8 cellular contexts compared by ENCODE assay signal in genomic region chr12:13101854-13102375, GRCh38. TPM values are rescaled to one million over a fixed set of nuclear protein-coding genes. Genes with fewer than 3 reads are reported as not detected.
DNase-seq lines count a peak whose midpoint lies in the region; ATAC-seq, FAIRE-seq and TF ChIP-seq lines count a peak whose summit lies in the region.

No MANE protein-coding gene starts in this region.

- no TSS peak for BruUV-seq in PC-3 (replicated peaks; lab: Mats Ljungman, UMichigan)
- no TSS peak for BruUV-seq in HepG2 (replicated peaks; lab: Mats Ljungman, UMichigan)

- intact Hi-C loops in PC-3 (cut with micrococcal nuclease) (loop anchor here (1.0 kb wide), 1 partner anchor 25 kb away; no protein-coding TSS in a partner anchor), body of pancreas (cut with DNase I) (no loop called here), HepG2 (cut with micrococcal nuclease; ENCODE audit: unreplicated experiment) (loop anchor here (5.0 to 10.0 kb wide), 2 partner anchors 100 to 177 kb away; partner anchors contain the start of gene HEBP1)

- TF ChIP-seq RAD21 in HepG2 (CRISPR knock-in tag; IDR thresholded peaks at IDR 0.05): no peak

- H3K4me2 ChIP-seq in PC-3 (ENCODE audit: low read length): peak overlapping the region; percentile 98
- H3K4me2 ChIP-seq in HepG2 (ENCODE audit: low read depth, low read length): peak overlapping the region; percentile 81

- no peaks in the 10 kb centered on the region for H3K9me2 ChIP-seq in PC-3 (replicated peaks; ENCODE audit: low read length)

- TF ChIP-seq CTCF in PC-3 (conservative IDR thresholded peaks at IDR 0.05; ENCODE audit: low read depth, low read length): no peak
- TF ChIP-seq CTCF in body of pancreas (IDR thresholded peaks at IDR 0.05): no peak
- no peak for TF ChIP-seq CTCF in HepG2 (CRISPR knock-in tag; IDR thresholded peaks at IDR 0.05)

- H3K9me3 ChIP-seq in PC-3 (ENCODE audit: low read length): no peaks in the 10 kb centered on the region
- no peaks in the 10 kb centered on the region for H3K9me3 ChIP-seq in body of pancreas
- no peaks in the 10 kb centered on the region for H3K9me3 ChIP-seq in HepG2 (ENCODE audit: low read length)

- peak; percentile 35 for ATAC-seq in PC-3
- no peak for ATAC-seq in body of pancreas
- peak; percentile 67 for ATAC-seq in HepG2
- ATAC-seq in GM18861 (IDR thresholded peaks at IDR 0.05; ENCODE audit: unreplicated experiment): no peak

- H3K79me2 ChIP-seq in PC-3 (ENCODE audit: low read length): no peaks in the 10 kb centered on the region
- H3K79me2 ChIP-seq in HepG2 (ENCODE audit: insufficient read depth, low read length): no peaks in the 10 kb centered on the region

- H3K4me3 ChIP-seq in PC-3 (ENCODE audit: low read length) (peak overlapping the region; percentile 71), body of pancreas (no peak overlapping the region), HepG2 (replicated peaks in 1 of 3; ENCODE audit: insufficient read depth in 1 of 3, low read depth in 2 of 3, low read length in 3 of 3) (peak overlapping the region; percentile 63 to 82 (median 69); a peak in 4 of 6 replicates)

- in situ Hi-C loops in HepG2 (cut with HindIII; ENCODE audit: extremely low pct_ligation_motif_present, low pct_unique_long_range_greater_than_20kb): no loop called here

- H3K27ac ChIP-seq in PC-3 (ENCODE audit: low read length) (peak overlapping the region; percentile 99), body of pancreas (peak overlapping the region; percentile 32 to 92 (median 75)), HepG2 (ENCODE audit: extremely low read length, insufficient read depth, low read length) (no peak overlapping the region)

- no peak for TF ChIP-seq POLR2A in body of pancreas (IDR thresholded peaks at IDR 0.05)
- no peak for TF ChIP-seq POLR2A in HepG2 (IDR thresholded peaks at IDR 0.05; ENCODE audit: insufficient read depth in 1 of 2, low read depth in 2 of 2, low read length in 2 of 2)

- H3K9ac ChIP-seq in PC-3 (ENCODE audit: low read length): peak overlapping the region; percentile 97
- H3K9ac ChIP-seq in HepG2 (ENCODE audit: insufficient read depth, low read depth, low read length): peak overlapping the region; percentile 72

- H3K4me1 ChIP-seq in PC-3 (ENCODE audit: insufficient read depth, low read length): peaks cover 59% of the 10 kb centered on the region
- peaks cover 25% of the 10 kb centered on the region for H3K4me1 ChIP-seq in body of pancreas
- peaks cover 40% of the 10 kb centered on the region for H3K4me1 ChIP-seq in HepG2 (ENCODE audit: insufficient read depth, low read length)

- peaks cover 18% of the 10 kb centered on the region for H3F3A ChIP-seq in PC-3 (ENCODE audit: low read length, unreplicated experiment)

- H2AFZ ChIP-seq in PC-3 (ENCODE audit: low read length): 0 out of 2 replicates have a peak overlapping the region, but pooled peaks have one; percentile 81
- no peak overlapping the region for H2AFZ ChIP-seq in HepG2 (ENCODE audit: low read length)

- H4K20me1 ChIP-seq in PC-3 (ENCODE audit: low read length) (no peaks in the 10 kb centered on the region), HepG2 (ENCODE audit: insufficient read depth, low read length) (no peaks in the 10 kb centered on the region)

- FAIRE-seq in HepG2 (lab: Jason Lieb, UNC): peak; percentile 51

- H3K27me3 ChIP-seq in PC-3 (ENCODE audit: low read length): no peaks in the 10 kb centered on the region
- no peaks in the 10 kb centered on the region for H3K27me3 ChIP-seq in body of pancreas
- H3K27me3 ChIP-seq in HepG2 (ENCODE audit: control insufficient read depth in 1 of 2, insufficient read depth in 2 of 2, low read length in 2 of 2): peaks cover 0 to 37% of the 10 kb centered on the region in 2 experiments; a peak in 4 of 5 replicates

- WGBS in body of pancreas, 2 donors: 32 to 38% methylated on average over 9 of the region's 9 CpGs
- WGBS in HepG2 (ENCODE audit: low lambda C conversion rate): 3% methylated on average over 6 of the region's 9 CpGs

- CTCF ChIA-PET in PC-3 (lab: Charles Lee): interaction anchor here (0.6 kb wide), 1 partner anchor 68 kb away, joined by 5 read pairs; no protein-coding TSS in a partner anchor
- CTCF ChIA-PET in HepG2 (lab: Yijun Ruan, JAX; ENCODE audit: low intra/inter-chr PET ratio, low total read pairs): interaction anchor here (1.7 kb wide), 1 partner anchor 110 kb away, joined by 5 read pairs; no protein-coding TSS in a partner anchor

- POLR2A ChIA-PET in PC-3 (lab: Charles Lee; ENCODE audit: unreplicated experiment) (interaction anchor here (0.6 to 1.1 kb wide), 6 partner anchors 26 to 298 kb away, joined by 4 to 11 read pairs (median 6); no protein-coding TSS in a partner anchor), HepG2 (lab: Yijun Ruan, JAX) (no interaction called here)

- no peak for TF ChIP-seq EP300 in HepG2 (IDR thresholded peaks at IDR 0.05; ENCODE audit: low read depth in 2 of 2, low read length in 2 of 2)
- no peak for TF ChIP-seq EP300 in HepG2 (CRISPR knock-in tag; IDR thresholded peaks at IDR 0.05; ENCODE audit: borderline replicate concordance)

- H3K36me3 ChIP-seq in PC-3 (ENCODE audit: low read depth, low read length): no peaks in the 10 kb centered on the region
- no peaks in the 10 kb centered on the region for H3K36me3 ChIP-seq in body of pancreas (replicated peaks in 1 of 2; ENCODE audit: insufficient read depth in 1 of 2, low read depth in 2 of 2)
- H3K36me3 ChIP-seq in HepG2 (replicated peaks in 1 of 2; ENCODE audit: control insufficient read depth in 1 of 2, insufficient read depth in 2 of 2, low read length in 2 of 2): no peaks in the 10 kb centered on the region

- DNase-seq in NCI-H2171 treated with DMSO at 0.1 percent for 48 hours (lab: John Stamatoyannopoulos, UW) (peak; percentile 2), NCI-H2171 (lab: John Stamatoyannopoulos, UW) (no peak), PC-3 (peak; percentile 88), body of pancreas (peak in 2 of 4 donors; percentile 41 to 53), HepG2 (ENCODE audit: low spot score) (peak; percentile 62), superior temporal gyrus (ENCODE audit: extremely low spot score) (peak; percentile 52), HuH-7.5 (ENCODE audit: low spot score) (no peak)

TF ChIP-seq in HepG2, 621 proteins besides CTCF, POLR2A, EP300 and RAD21 (continues in another document):
- TF ChIP-seq ZNF724P (CRISPR knock-in tag; IDR thresholded peaks at IDR 0.05; ENCODE audit: borderline replicate concordance): no peak
- peak; percentile 86 for TF ChIP-seq FOSL2 (CRISPR knock-in tag; IDR thresholded peaks at IDR 0.05)
- TF ChIP-seq ZNF772 (CRISPR knock-in tag; IDR thresholded peaks at IDR 0.05): no peak
- 0 out of 2 replicates have a peak, but pooled peaks have one; percentile 3 for TF ChIP-seq CEBPG (CRISPR knock-in tag; IDR thresholded peaks at IDR 0.05)

RNA-seq across cellular contexts. Expression of gene GSG1, which starts 1.6 kb away (rescaled TPM):
- 0.77 TPM in 1 of 2 replicates, not detected in the other for total RNA-seq in PC-3 (2014; rRNA removed)
- 1 to 10 TPM in 1 of 2 donors, under 1 TPM in 1; 0.66 to 2.1 TPM for total RNA-seq in body of pancreas
- total RNA-seq in HepG2 (2016; rRNA removed; fragmentation: Illumina TruSeq; extraction: Trizol): not detected in 2 replicates
- total RNA-seq in HepG2 (2016; cell fraction: cytosol; rRNA removed; fragmentation: Illumina TruSeq; extraction: Trizol; ENCODE audit: low read depth): not detected in 2 replicates
- total RNA-seq in HepG2 (2016; cell fraction: insoluble cytoplasmic fraction; rRNA removed; fragmentation: Illumina TruSeq; extraction: Trizol): not detected in 2 replicates
- total RNA-seq in HepG2 (2016; cell fraction: membrane; rRNA removed; fragmentation: Illumina TruSeq; extraction: Trizol): not detected in 2 replicates
- not detected in 2 replicates for total RNA-seq in HepG2 (2016; cell fraction: nucleus; rRNA removed; fragmentation: Illumina TruSeq; extraction: Trizol)
- polyA plus RNA-seq in HepG2 (2011; rRNA removed): not detected in 2 replicates
- not detected in 2 replicates for polyA plus RNA-seq in HepG2 (2011; cell fraction: cytosol; rRNA removed)
- not detected in 2 replicates for polyA plus RNA-seq in HepG2 (2011; cell fraction: nucleus; rRNA removed)
- not detected in 2 replicates for polyA plus RNA-seq in HepG2 (2012)
- not detected in 2 replicates for polyA plus RNA-seq in HepG2 (2016; cell fraction: cytosol; fragmentation: Illumina TruSeq; extraction: Trizol; ENCODE audit: low read depth)
- not detected in 2 replicates for polyA plus RNA-seq in HepG2 (2016; cell fraction: insoluble cytoplasmic fraction; fragmentation: Illumina TruSeq; extraction: Trizol; ENCODE audit: low read depth)
- polyA plus RNA-seq in HepG2 (2016; cell fraction: membrane; fragmentation: Illumina TruSeq; extraction: Trizol; ENCODE audit: low read depth): not detected in 2 replicates
- not detected in 2 replicates for polyA plus RNA-seq in HepG2 (2016; cell fraction: nucleus; fragmentation: Illumina TruSeq; extraction: Trizol; ENCODE audit: insufficient read depth, low read depth)
- 0.26 TPM in 1 of 2 replicates, not detected in the other for polyA minus RNA-seq in HepG2 (2011; rRNA and poly(A)+ RNA removed; ENCODE audit: low replicate concordance)
- not detected in 2 replicates for polyA minus RNA-seq in HepG2 (2011; cell fraction: cytosol; rRNA and poly(A)+ RNA removed)
- polyA minus RNA-seq in HepG2 (2011; cell fraction: nucleus; rRNA and poly(A)+ RNA removed): not detected in 2 replicates

RNA-seq across cellular contexts. Expression of gene FAM234B, which starts 57.7 kb away (rescaled TPM):
- total RNA-seq in PC-3 (2014; rRNA removed) (3.1 and 3.3 TPM in 2 replicates), body of pancreas (1 to 10 TPM; 8.0 to 9.6 TPM), HepG2 (2016; rRNA removed; fragmentation: Illumina TruSeq; extraction: Trizol) (4.2 and 7.8 TPM in 2 replicates)
- total RNA-seq in HepG2 (2016; cell fraction: cytosol; rRNA removed; fragmentation: Illumina TruSeq; extraction: Trizol; ENCODE audit: low read depth): 0.81 and 1.1 TPM in 2 replicates
- total RNA-seq in HepG2 (2016; cell fraction: insoluble cytoplasmic fraction; rRNA removed; fragmentation: Illumina TruSeq; extraction: Trizol): 4.7 and 7.7 TPM in 2 replicates
- total RNA-seq in HepG2 (2016; cell fraction: membrane; rRNA removed; fragmentation: Illumina TruSeq; extraction: Trizol): 2.1 and 2.3 TPM in 2 replicates
- 7.5 and 9.0 TPM in 2 replicates for total RNA-seq in HepG2 (2016; cell fraction: nucleus; rRNA removed; fragmentation: Illumina TruSeq; extraction: Trizol)
- 10.3 and 13.8 TPM in 2 replicates for polyA plus RNA-seq in HepG2 (2011; rRNA removed)
- 8.2 and 8.5 TPM in 2 replicates for polyA plus RNA-seq in HepG2 (2011; cell fraction: cytosol; rRNA removed)
- 5.0 and 5.6 TPM in 2 replicates for polyA plus RNA-seq in HepG2 (2011; cell fraction: nucleus; rRNA removed)
- 6.4 and 6.6 TPM in 2 replicates for polyA plus RNA-seq in HepG2 (2012)
- polyA plus RNA-seq in HepG2 (2016; cell fraction: cytosol; fragmentation: Illumina TruSeq; extraction: Trizol; ENCODE audit: low read depth): 0.17 and 0.25 TPM in 2 replicates
- 1.9 and 2.1 TPM in 2 replicates for polyA plus RNA-seq in HepG2 (2016; cell fraction: insoluble cytoplasmic fraction; fragmentation: Illumina TruSeq; extraction: Trizol; ENCODE audit: low read depth)
- polyA plus RNA-seq in HepG2 (2016; cell fraction: membrane; fragmentation: Illumina TruSeq; extraction: Trizol; ENCODE audit: low read depth): 0.42 and 0.52 TPM in 2 replicates
- polyA plus RNA-seq in HepG2 (2016; cell fraction: nucleus; fragmentation: Illumina TruSeq; extraction: Trizol; ENCODE audit: insufficient read depth, low read depth): 5.1 and 6.7 TPM in 2 replicates
- 17.2 and 40.0 TPM in 2 replicates for polyA minus RNA-seq in HepG2 (2011; rRNA and poly(A)+ RNA removed; ENCODE audit: low replicate concordance)
- polyA minus RNA-seq in HepG2 (2011; cell fraction: cytosol; rRNA and poly(A)+ RNA removed): 14.2 and 15.6 TPM in 2 replicates
- polyA minus RNA-seq in HepG2 (2011; cell fraction: nucleus; rRNA and poly(A)+ RNA removed): 15.6 and 20.3 TPM in 2 replicates

Comparison
In these comparisons a context has a peak if more than half of its experiments do, and no peak if none do; other contexts are left out.
1. DNase-seq: peak in NCI-H2171 treated with DMSO at 0.1 percent for 48 hours (single experiment), PC-3 (single experiment), HepG2 (single experiment) and superior temporal gyrus (single experiment); none in NCI-H2171 (single experiment) and HuH-7.5 (single experiment).
2. ATAC-seq: peak in PC-3 (single experiment) and HepG2 (single experiment); none in body of pancreas (single experiment) and GM18861 (single experiment).
3. H3K4me3 ChIP-seq: peak in PC-3 (single experiment) and HepG2 (3 of 3); none in body of pancreas (0 of 2).